In genomic region chr20:59693587-59693986, GRCh38 we compare ENCODE assay signal across 17 cellular contexts.
DNase-seq lines count a peak whose midpoint lies in the region; ATAC-seq and TF ChIP-seq lines count a peak whose summit lies in the region.
"Had no signal": no experiment of that assay in that cellular context is flagged by ENCODE, and none has a peak within 500 bp of the region (broad histone marks: within the 10 kb centered on the region; RNA-seq: fewer than 3 reads in every experiment).

No MANE protein-coding gene starts in this region.

- peak overlapping the region; percentile 7; the same call in 1 of the 2 replicates for H3K4me2 ChIP-seq in BLaER1

- H3K4me3 ChIP-seq in BLaER1 = no peak overlapping the region
- no peak overlapping the region for H3K4me3 ChIP-seq in RWPE2 (ENCODE audit: severe bottlenecking)
- H3K4me3 ChIP-seq: HAP-1 had no signal

- H3K27me3 ChIP-seq in BLaER1 (no peaks in the 10 kb centered on the region), RWPE2 (ENCODE audit: insufficient read depth, poor library complexity, severe bottlenecking) (peaks cover 99% of the 10 kb centered on the region)

- H3K27ac ChIP-seq in BLaER1 (no peak overlapping the region), RWPE2 (ENCODE audit: poor library complexity, severe bottlenecking) (no peak overlapping the region)
- H3K27ac ChIP-seq: 22Rv1 had no signal

- H3K36me3 ChIP-seq in BLaER1 (peaks cover 94% of the 10 kb centered on the region), RWPE2 (ENCODE audit: low read depth) (no peaks in the 10 kb centered on the region)
- H3K36me3 ChIP-seq: HAP-1 had no signal

- peaks cover 100% of the 10 kb centered on the region for H4K20me1 ChIP-seq in BLaER1

- TF ChIP-seq CTCF in RWPE2 (IDR thresholded peaks at IDR 0.05; ENCODE audit: poor library complexity, severe bottlenecking) = no peak

- ATAC-seq in RWPE2 (ENCODE audit: low read depth) = no peak

- H3K4me1 ChIP-seq in BLaER1 (peaks cover 81% of the 10 kb centered on the region), RWPE2 (ENCODE audit: insufficient read depth, poor library complexity, severe bottlenecking) (no peaks in the 10 kb centered on the region)
- H3K4me1 ChIP-seq: HAP-1 had no signal

- H3K9ac ChIP-seq in BLaER1 = no peak overlapping the region

- DNase-seq in RWPE2 (ENCODE audit: low spot score) (peak; percentile 46), foreskin melanocyte (peak; percentile 29), NCI-H524 treated with DMSO at 0.1 percent for 48 hours (lab: John Stamatoyannopoulos, UW) (no peak), NCI-H510A treated with DMSO at 0.1 percent for 48 hours (lab: John Stamatoyannopoulos, UW) (no peak), NCI-H2227 treated with DMSO at 0.1 percent for 48 hours (lab: John Stamatoyannopoulos, UW) (no peak)
- DNase-seq: C1 segment of cervical spinal cord; Calu3; CD4-positive, alpha-beta memory T cell; COR-L47; DMS53; DMS79 treated with DMSO at 0.1 percent for 48 hours; GF-D8; GOT3; HFFc6 had no signal

- H3K9me3 ChIP-seq in BLaER1 = no peaks in the 10 kb centered on the region
- no peaks in the 10 kb centered on the region for H3K9me3 ChIP-seq in RWPE2 (ENCODE audit: severe bottlenecking)
- H3K9me3 ChIP-seq: HAP-1 had no signal

Comparison
In these comparisons a context has a peak if more than half of its experiments do, and no peak if none do; other contexts are left out.
1. DNase-seq: peak in RWPE2 (single experiment) and foreskin melanocyte (single experiment); none in NCI-H524 treated with DMSO at 0.1 percent for 48 hours (single experiment), NCI-H510A treated with DMSO at 0.1 percent for 48 hours (single experiment) and NCI-H2227 treated with DMSO at 0.1 percent for 48 hours (single experiment).